Comparison of ENCODE assay signal across 7 cellular contexts in the genomic region with DNA sequence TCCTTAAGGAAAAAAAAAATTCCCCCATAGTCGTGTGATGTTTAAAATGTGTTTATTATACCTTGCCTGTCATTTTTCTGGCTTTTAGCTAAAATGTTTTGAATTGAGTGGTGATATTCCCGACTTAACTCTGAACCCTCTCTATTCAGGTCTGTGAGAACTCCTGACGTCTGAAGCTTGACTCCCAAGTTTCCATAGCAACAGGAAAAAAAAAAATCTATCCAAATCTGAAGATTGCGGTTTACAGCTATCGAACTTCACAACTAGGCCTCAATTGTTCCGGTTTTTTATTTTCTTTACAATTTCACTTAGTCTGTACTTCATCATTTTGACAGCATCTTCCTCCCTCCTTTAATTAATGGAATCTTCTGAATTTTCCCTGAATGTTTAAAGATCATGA.
"Had no signal": no experiment of that assay in that cellular context is flagged by ENCODE, and none has a peak within 500 bp of the region (broad histone marks: within the 10 kb centered on the region; RNA-seq: fewer than 3 reads in every experiment).

No MANE protein-coding gene starts in this region.

- H3K4me2 ChIP-seq: GM23338 had no signal

- FAIRE-seq: H1, H54, HTR-8/SVneo had no signal

- DNase-seq: H9, HCEC 1CT, IMR-90 had no signal

- H2AFZ ChIP-seq: GM23338 had no signal

- ATAC-seq: GM23338 had no signal

- H3K4me3 ChIP-seq: GM23338 had no signal
